In the genomic region with DNA sequence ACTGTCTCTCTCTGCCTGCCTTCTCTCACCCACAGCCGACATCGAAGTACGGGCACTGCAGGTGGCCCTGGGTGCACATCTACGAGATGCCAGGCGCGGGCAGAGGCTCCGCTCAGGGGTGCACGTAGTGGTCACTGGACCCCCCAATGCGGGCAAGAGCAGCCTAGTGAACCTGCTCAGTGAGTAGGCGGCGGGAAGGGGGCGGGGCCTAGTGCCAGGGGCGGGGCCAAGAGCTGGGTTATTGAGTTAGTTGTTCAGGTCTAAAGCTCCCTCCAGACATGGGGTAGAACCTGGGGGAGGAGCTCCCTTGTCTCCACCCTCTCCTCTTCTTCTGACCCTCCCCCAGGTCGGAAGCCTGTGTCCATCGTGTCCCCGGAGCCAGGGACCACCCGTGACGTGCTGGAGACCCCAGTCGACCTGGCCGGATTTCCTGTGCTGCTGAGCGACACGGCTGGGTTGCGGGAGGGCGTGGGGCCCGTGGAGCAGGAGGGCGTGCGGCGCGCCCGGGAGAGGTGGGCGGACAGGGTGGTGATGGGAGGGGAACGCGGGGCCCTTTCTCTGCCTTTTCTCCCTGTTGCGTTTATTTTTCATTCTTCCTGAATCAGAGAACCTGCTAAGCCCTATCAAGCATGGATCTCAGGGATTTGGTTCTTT, we compare ENCODE assay signal across 9 cellular contexts. TPM values are rescaled to one million over a fixed set of nuclear protein-coding genes. Genes with fewer than 3 reads are reported as not detected.
DNase-seq lines count a peak whose midpoint lies in the region; ATAC-seq, FAIRE-seq and TF ChIP-seq lines count a peak whose summit lies in the region.
"Had no signal": no experiment of that assay in that cellular context is flagged by ENCODE, and none has a peak within 500 bp of the region (broad histone marks: within the 10 kb centered on the region; RNA-seq: fewer than 3 reads in every experiment).

No MANE protein-coding gene starts in this region.

- H3K27me3 ChIP-seq in CD8-positive, alpha-beta memory T cell (ENCODE audit: insufficient read depth, low read length, poor library complexity, severe bottlenecking): no peaks in the 10 kb centered on the region
- no peaks in the 10 kb centered on the region for H3K27me3 ChIP-seq in NT2/D1 (ENCODE audit: insufficient read depth, insufficient read length)

- H3K9me3 ChIP-seq in CD8-positive, alpha-beta memory T cell (ENCODE audit: low read length): no peaks in the 10 kb centered on the region
- no peaks in the 10 kb centered on the region for H3K9me3 ChIP-seq in NT2/D1 (ENCODE audit: insufficient read depth, low read length)

- H3K36me3 Mint-ChIP-seq in CD8-positive, alpha-beta memory T cell: peaks cover 0 to 21% (median 0%) of the 10 kb centered on the region in 3 donors
- H3K36me3 Mint-ChIP-seq in natural killer cell treated with Interleukin-12 subunit alpha and Interleukin-12 subunit beta and Interleukin-15 and Interleukin-18, amount 100 ng/mL, for 72 hours: no peaks in the 10 kb centered on the region

- no peak for ATAC-seq in natural killer cell treated with Interleukin-12 subunit alpha and Interleukin-12 subunit beta and Interleukin-15 and Interleukin-18, amount 100 ng/mL, for 72 hours
- ATAC-seq in HG02884 (IDR thresholded peaks at IDR 0.05; ENCODE audit: unreplicated experiment): no peak

- H3K27me3 Mint-ChIP-seq in CD8-positive, alpha-beta memory T cell: no peaks in the 10 kb centered on the region
- no peaks in the 10 kb centered on the region for H3K27me3 Mint-ChIP-seq in natural killer cell treated with Interleukin-12 subunit alpha and Interleukin-12 subunit beta and Interleukin-15 and Interleukin-18, amount 100 ng/mL, for 72 hours

- peak overlapping the region; percentile 68 to 94 (median 87) for H3K4me3 Mint-ChIP-seq in CD8-positive, alpha-beta memory T cell
- peak overlapping the region; percentile 60 for H3K4me3 Mint-ChIP-seq in natural killer cell treated with Interleukin-12 subunit alpha and Interleukin-12 subunit beta and Interleukin-15 and Interleukin-18, amount 100 ng/mL, for 72 hours

- no peak overlapping the region for H3K27ac ChIP-seq in CD8-positive, alpha-beta memory T cell (ENCODE audit: low read depth, low read length)
- no peak overlapping the region for H3K27ac ChIP-seq in coronary artery

- no peaks in the 10 kb centered on the region for H3K36me3 ChIP-seq in CD8-positive, alpha-beta memory T cell (ENCODE audit: insufficient read depth, low read length)
- peaks cover 39% of the 10 kb centered on the region for H3K36me3 ChIP-seq in NT2/D1 (ENCODE audit: insufficient read depth, insufficient read length, low read length)

- no peak for FAIRE-seq in D721Med (lab: Jason Lieb, UNC)

- DNase-seq in CD8-positive, alpha-beta memory T cell: no peak
- DNase-seq in NT2/D1 (ENCODE audit: low read depth, low spot score) (no peak), coronary artery (ENCODE audit: low spot score) (no peak), D721Med (ENCODE audit: insufficient read length, low spot score) (no peak), CD1c-positive myeloid dendritic cell (ENCODE audit: extremely low spot score) (no peak)
- DNase-seq in activated naive CD4-positive, alpha-beta T cell treated with Interleukin-2 at 50 U/mL for 16 hours: peak; percentile 36
- no peak for DNase-seq in natural killer cell treated with Interleukin-12 subunit alpha and Interleukin-12 subunit beta and Interleukin-15 and Interleukin-18, amount 100 ng/mL, for 72 hours (ENCODE audit: low spot score)
- DNase-seq: NCI-H1417 treated with DMSO at 0.1 percent for 48 hours had no signal

- POLR2A ChIA-PET in CD8-positive, alpha-beta memory T cell (lab: Charles Lee): no interaction called here

- peaks cover 18% of the 10 kb centered on the region for H3K4me1 ChIP-seq in CD8-positive, alpha-beta memory T cell (ENCODE audit: insufficient read depth, low read length)
- peaks cover 19% of the 10 kb centered on the region for H3K4me1 ChIP-seq in NT2/D1 (ENCODE audit: insufficient read depth, insufficient read length)

- TF ChIP-seq CTCF in coronary artery (IDR thresholded peaks at IDR 0.05) (no peak), D721Med (IDR thresholded peaks at IDR 0.05; ENCODE audit: insufficient read depth, missing control alignments) (no peak)

- peaks cover 19 to 41% (median 27%) of the 10 kb centered on the region in 3 donors for H3K4me1 Mint-ChIP-seq in CD8-positive, alpha-beta memory T cell
- peaks cover 21% of the 10 kb centered on the region in 2 donors for H3K4me1 Mint-ChIP-seq in natural killer cell treated with Interleukin-12 subunit alpha and Interleukin-12 subunit beta and Interleukin-15 and Interleukin-18, amount 100 ng/mL, for 72 hours (ENCODE audit: low read depth in 2 of 2)

- no peak overlapping the region for H3K4me3 ChIP-seq in CD8-positive, alpha-beta memory T cell (ENCODE audit: low read length)
- H3K4me3 ChIP-seq in NT2/D1 (ENCODE audit: insufficient read length, low read depth) (no peak overlapping the region), coronary artery (no peak overlapping the region)

- no peaks in the 10 kb centered on the region for H3K9me3 Mint-ChIP-seq in CD8-positive, alpha-beta memory T cell
- no peaks in the 10 kb centered on the region for H3K9me3 Mint-ChIP-seq in natural killer cell treated with Interleukin-12 subunit alpha and Interleukin-12 subunit beta and Interleukin-15 and Interleukin-18, amount 100 ng/mL, for 72 hours

- H3K9ac ChIP-seq in NT2/D1 (ENCODE audit: insufficient read length, low read depth): peak overlapping the region; percentile 27

- H3K27ac Mint-ChIP-seq in CD8-positive, alpha-beta memory T cell: no peak overlapping the region
- no peak overlapping the region for H3K27ac Mint-ChIP-seq in natural killer cell treated with Interleukin-12 subunit alpha and Interleukin-12 subunit beta and Interleukin-15 and Interleukin-18, amount 100 ng/mL, for 72 hours

- CTCF ChIA-PET in CD8-positive, alpha-beta memory T cell (lab: Charles Lee): no interaction called here

RNA-seq across cellular contexts. Expression of gene GTPBP3, which starts 1.9 kb away (rescaled TPM):
- total RNA-seq in CD8-positive, alpha-beta memory T cell: 10 to 100 TPM; 47.3 to 55.7 TPM
- 13.3 TPM for polyA plus RNA-seq in CD8-positive, alpha-beta memory T cell
- 10 to 100 TPM; 31.6 to 72.5 TPM for total RNA-seq in natural killer cell treated with Interleukin-12 subunit alpha and Interleukin-12 subunit beta and Interleukin-15 and Interleukin-18, amount 100 ng/mL, for 72 hours

RNA-seq across cellular contexts. Expression of gene ANO8, which starts 4.6 kb away (rescaled TPM):
- total RNA-seq in CD8-positive, alpha-beta memory T cell: 1 to 10 TPM; 4.1 to 5.1 TPM
- polyA plus RNA-seq in CD8-positive, alpha-beta memory T cell: 0.43 TPM
- total RNA-seq in natural killer cell treated with Interleukin-12 subunit alpha and Interleukin-12 subunit beta and Interleukin-15 and Interleukin-18, amount 100 ng/mL, for 72 hours: 1 to 10 TPM; 5.5 to 7.0 TPM

RNA-seq across cellular contexts. Expression of gene DDA1, which starts 29.9 kb away (rescaled TPM):
- total RNA-seq in CD8-positive, alpha-beta memory T cell: 10 to 100 TPM; 47.9 to 51.1 TPM
- polyA plus RNA-seq in CD8-positive, alpha-beta memory T cell: 34.7 TPM
- 10 to 100 TPM; 57.7 to 68.3 TPM for total RNA-seq in natural killer cell treated with Interleukin-12 subunit alpha and Interleukin-12 subunit beta and Interleukin-15 and Interleukin-18, amount 100 ng/mL, for 72 hours

RNA-seq across cellular contexts. Expression of gene MRPL34, which starts 33.5 kb away (rescaled TPM):
- 100 to 1,000 TPM; 136 to 138 TPM for total RNA-seq in CD8-positive, alpha-beta memory T cell
- polyA plus RNA-seq in CD8-positive, alpha-beta memory T cell: 227 TPM
- total RNA-seq in natural killer cell treated with Interleukin-12 subunit alpha and Interleukin-12 subunit beta and Interleukin-15 and Interleukin-18, amount 100 ng/mL, for 72 hours: 100 to 1,000 TPM in 1 of 2 donors, 10 to 100 TPM in 1; 61.4 to 106 TPM

RNA-seq across cellular contexts. Expression of gene ABHD8, which starts 36.0 kb away (rescaled TPM):
- total RNA-seq in CD8-positive, alpha-beta memory T cell: 1 to 10 TPM; 5.2 to 6.0 TPM
- polyA plus RNA-seq in CD8-positive, alpha-beta memory T cell: 8.3 TPM
- 1 to 10 TPM; 6.5 to 6.8 TPM for total RNA-seq in natural killer cell treated with Interleukin-12 subunit alpha and Interleukin-12 subunit beta and Interleukin-15 and Interleukin-18, amount 100 ng/mL, for 72 hours
